10 cellular contexts compared by ENCODE assay signal in the genomic region with DNA sequence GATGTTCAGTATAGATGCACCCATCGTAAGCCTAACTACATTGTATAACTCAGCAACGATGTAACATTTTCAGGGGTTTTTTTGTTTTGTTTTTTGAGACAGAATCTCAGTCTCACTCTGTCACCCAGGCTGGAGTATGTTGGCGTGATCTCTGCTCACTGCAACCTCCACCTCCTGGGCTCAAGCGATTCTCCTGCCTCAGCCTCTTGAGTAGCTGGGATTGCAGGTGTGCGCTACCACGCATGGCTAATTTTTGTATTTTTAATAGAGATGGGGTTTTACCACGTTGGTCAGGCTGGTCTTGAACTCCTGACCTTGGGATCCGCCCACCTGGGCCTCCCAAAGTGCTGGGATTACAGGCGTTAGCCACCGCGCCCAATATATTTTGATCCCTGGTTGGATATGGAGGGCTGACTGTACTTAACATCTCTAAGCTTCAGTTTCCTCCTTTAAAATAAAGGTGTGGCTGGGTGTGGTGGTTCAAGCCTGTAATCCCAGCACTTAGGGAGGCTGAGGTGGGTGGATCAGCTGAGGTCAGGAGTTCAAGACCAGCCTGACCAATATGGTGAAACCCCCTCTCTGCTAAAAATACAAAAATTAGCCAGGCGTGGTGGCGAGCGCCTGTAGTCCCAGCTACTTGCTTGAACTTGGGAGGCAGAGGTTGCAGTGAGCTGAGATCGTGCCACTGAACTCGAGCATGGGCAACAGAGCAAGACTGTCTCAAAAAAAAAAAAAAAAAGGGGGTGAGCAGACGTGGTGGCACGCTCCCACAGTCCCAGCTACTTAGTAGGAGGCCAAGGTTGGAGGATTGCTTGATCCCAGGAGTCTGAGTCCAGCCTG. TPM values are rescaled to one million over a fixed set of nuclear protein-coding genes. Genes with fewer than 3 reads are reported as not detected.
DNase-seq lines count a peak whose midpoint lies in the region; ATAC-seq and TF ChIP-seq lines count a peak whose summit lies in the region.
"Not testable (repeated sequence)": the region's sequence is repeated elsewhere in the genome, so short reads cannot be mapped to it uniquely, and the experiment has no call there.
"Had no signal": no experiment of that assay in that cellular context is flagged by ENCODE, and none has a peak within 500 bp of the region (broad histone marks: within the 10 kb centered on the region; RNA-seq: fewer than 3 reads in every experiment).

No MANE protein-coding gene starts in this region.

- H3K27me3 ChIP-seq in esophagus squamous epithelium, neutrophil: not testable (repeated sequence)

- not testable (repeated sequence) for H3K4me1 ChIP-seq in HEK293 (ENCODE audit: control insufficient read depth, insufficient read depth, low read length)
- H3K4me1 ChIP-seq in esophagus squamous epithelium = peaks cover 35 to 72% (median 38%) of the 10 kb centered on the region in 3 donors
- H3K4me1 ChIP-seq in neutrophil (ENCODE audit: control insufficient read depth in 1 of 2, insufficient read depth in 1 of 2, low read depth in 1 of 2, low read length in 1 of 2) = peaks cover 76 to 77% of the 10 kb centered on the region in 2 experiments

- DNase-seq in CD1c-positive myeloid dendritic cell (ENCODE audit: extremely low spot score) = peak; percentile 23
- DNase-seq in NAMALWA (ENCODE audit: low spot score) = peak; percentile 64
- DNase-seq in activated T-helper 1 cell treated with anti-CD3 and anti-CD28 coated beads, Interleukin-12 subunit alpha, Interleukin-12 subunit beta, Interleukin-2, Interleukin-4 antibody, amounts not matched to agents 30 ng/mL and 10 ng/mL and 1 ng/mL, durations not matched to agents 14 hours and 24 hours and 36 hours (ENCODE audit: low spot score); esophagus squamous epithelium (lab: John Stamatoyannopoulos, UW): not testable (repeated sequence)

- not testable (repeated sequence) for H3K27me3 Mint-ChIP-seq in activated T-helper 1 cell treated with anti-CD3 and anti-CD28 coated beads, Interleukin-12 subunit alpha, Interleukin-12 subunit beta, Interleukin-2, Interleukin-4 antibody, amounts not matched to agents 30 ng/mL and 10 ng/mL and 1 ng/mL, durations not matched to agents 14 hours and 24 hours and 36 hours (ENCODE audit: insufficient read depth)

- H3K4me3 ChIP-seq in HEK293 (ENCODE audit: low read depth, low read length); esophagus squamous epithelium: not testable (repeated sequence)
- peak overlapping the region in 1 of 2 experiments; percentile 93 for H3K4me3 ChIP-seq in neutrophil (ENCODE audit: low read depth in 1 of 2, low read length in 1 of 2)

- H3K36me3 ChIP-seq in HEK293 (ENCODE audit: control insufficient read depth in 2 of 2, insufficient read depth in 1 of 2, low read length in 2 of 2) (peaks cover 0 to 38% of the 10 kb centered on the region in 2 experiments; a peak in 1 of 3 replicates), esophagus squamous epithelium (peaks cover 23 to 41% (median 31%) of the 10 kb centered on the region in 3 donors), neutrophil (peaks cover 39% of the 10 kb centered on the region)

- intact Hi-C loops in activated T-helper 1 cell treated with anti-CD3 and anti-CD28 coated beads, Interleukin-12 subunit alpha, Interleukin-12 subunit beta, Interleukin-2, Interleukin-4 antibody, amounts not matched to agents 30 ng/mL and 10 ng/mL and 1 ng/mL, durations not matched to agents 14 hours and 24 hours and 36 hours (cut with micrococcal nuclease) = loop anchor here (5.0 kb wide), 1 partner anchor 225 kb away; the partner anchor contains the start of gene HDAC5
- intact Hi-C loops in esophagus squamous epithelium (cut with DNase I) = not testable (repeated sequence)

- not testable (repeated sequence) for H3K9me3 Mint-ChIP-seq in activated T-helper 1 cell treated with anti-CD3 and anti-CD28 coated beads, Interleukin-12 subunit alpha, Interleukin-12 subunit beta, Interleukin-2, Interleukin-4 antibody, amounts not matched to agents 30 ng/mL and 10 ng/mL and 1 ng/mL, durations not matched to agents 14 hours and 24 hours and 36 hours

- H3K27ac Mint-ChIP-seq in activated T-helper 1 cell treated with anti-CD3 and anti-CD28 coated beads, Interleukin-12 subunit alpha, Interleukin-12 subunit beta, Interleukin-2, Interleukin-4 antibody, amounts not matched to agents 30 ng/mL and 10 ng/mL and 1 ng/mL, durations not matched to agents 14 hours and 24 hours and 36 hours = not testable (repeated sequence)

- not testable (repeated sequence) for TF ChIP-seq CTCF in HEK293 (tag by site-specific recombination; IDR thresholded peaks at IDR 0.05); esophagus squamous epithelium (IDR thresholded peaks at IDR 0.05); neutrophil (IDR thresholded peaks at IDR 0.05)

- POLR2A ChIA-PET in HEK293 (lab: Yijun Ruan, JAX) = interaction anchor here (0.5 to 0.9 kb wide), 4 partner anchors 31 to 184 kb away, joined by 3 to 8 read pairs (median 4); partner anchors contain the start of gene ATXN7L3

- WGBS in esophagus squamous epithelium, 2 donors = 57 to 69% methylated on average over 12 to 14 of the region's 18 CpGs

- H3K4me3 Mint-ChIP-seq in activated T-helper 1 cell treated with anti-CD3 and anti-CD28 coated beads, Interleukin-12 subunit alpha, Interleukin-12 subunit beta, Interleukin-2, Interleukin-4 antibody, amounts not matched to agents 30 ng/mL and 10 ng/mL and 1 ng/mL, durations not matched to agents 14 hours and 24 hours and 36 hours = peak overlapping the region; percentile 26

- not testable (repeated sequence) for TF ChIP-seq POLR2A in esophagus squamous epithelium (IDR thresholded peaks at IDR 0.05)

- not testable (repeated sequence) for H3K27ac ChIP-seq in HEK293 (ENCODE audit: extremely low read depth, low read depth, low read length)
- H3K27ac ChIP-seq in esophagus squamous epithelium (peak overlapping the region; percentile 96 to 100 (median 98)), neutrophil (peak overlapping the region; percentile 93)

- peak; percentile 4 for ATAC-seq in GM18520 (IDR thresholded peaks at IDR 0.05; ENCODE audit: unreplicated experiment)

- CTCF ChIA-PET in HEK293 (lab: Yijun Ruan, JAX) = interaction anchor here (0.6 to 1.5 kb wide), 7 partner anchors 9 to 290 kb away, joined by 3 to 5 read pairs (median 4); no protein-coding TSS in a partner anchor

- not testable (repeated sequence) for H3K9me3 ChIP-seq in HEK293 (ENCODE audit: control insufficient read depth, insufficient read depth, low read depth, low read length); esophagus squamous epithelium; neutrophil

- H3K36me3 Mint-ChIP-seq in activated T-helper 1 cell treated with anti-CD3 and anti-CD28 coated beads, Interleukin-12 subunit alpha, Interleukin-12 subunit beta, Interleukin-2, Interleukin-4 antibody, amounts not matched to agents 30 ng/mL and 10 ng/mL and 1 ng/mL, durations not matched to agents 14 hours and 24 hours and 36 hours (ENCODE audit: low read depth) = not testable (repeated sequence)

- H3K4me1 Mint-ChIP-seq in activated T-helper 1 cell treated with anti-CD3 and anti-CD28 coated beads, Interleukin-12 subunit alpha, Interleukin-12 subunit beta, Interleukin-2, Interleukin-4 antibody, amounts not matched to agents 30 ng/mL and 10 ng/mL and 1 ng/mL, durations not matched to agents 14 hours and 24 hours and 36 hours (ENCODE audit: low read depth) = peaks cover 27% of the 10 kb centered on the region

TF ChIP-seq in HEK293, 187 proteins besides CTCF, POLR2A, EP300 and RAD21 (continues in another document):
- TF ChIP-seq KLF1 (tag by site-specific recombination; IDR thresholded peaks at IDR 0.05) = peak; percentile 51

RNA-seq across cellular contexts. Expression of gene GRN, which starts 2.3 kb away (rescaled TPM):
- 32.7 and 42.9 TPM in 2 replicates for total RNA-seq in activated T-helper 1 cell treated with anti-CD3 and anti-CD28 coated beads, Interleukin-12 subunit alpha, Interleukin-12 subunit beta, Interleukin-2, Interleukin-4 antibody, amounts not matched to agents 30 ng/mL and 10 ng/mL and 1 ng/mL, durations not matched to agents 14 hours and 24 hours and 36 hours
- total RNA-seq in esophagus squamous epithelium = 1,000 to 10,000 TPM in 1 of 4 donors, 100 to 1,000 TPM in 3; 428 to 1,204 (median 642) TPM

RNA-seq across cellular contexts. Expression of gene FAM171A2, which starts 16.2 kb away (rescaled TPM):
- 0.10 and 0.29 TPM in 2 replicates for total RNA-seq in activated T-helper 1 cell treated with anti-CD3 and anti-CD28 coated beads, Interleukin-12 subunit alpha, Interleukin-12 subunit beta, Interleukin-2, Interleukin-4 antibody, amounts not matched to agents 30 ng/mL and 10 ng/mL and 1 ng/mL, durations not matched to agents 14 hours and 24 hours and 36 hours
- 10 to 100 TPM in 1 of 4 donors, 1 to 10 TPM in 2, under 1 TPM in 1; 0.35 to 17.4 (median 3.2) TPM for total RNA-seq in esophagus squamous epithelium

RNA-seq across cellular contexts. Expression of gene SLC25A39, which starts 22.8 kb away (rescaled TPM):
- total RNA-seq in activated T-helper 1 cell treated with anti-CD3 and anti-CD28 coated beads, Interleukin-12 subunit alpha, Interleukin-12 subunit beta, Interleukin-2, Interleukin-4 antibody, amounts not matched to agents 30 ng/mL and 10 ng/mL and 1 ng/mL, durations not matched to agents 14 hours and 24 hours and 36 hours = 169 and 180 TPM in 2 replicates
- 100 to 1,000 TPM in 2 of 4 donors, 10 to 100 TPM in 2; 93.2 to 148 (median 107) TPM for total RNA-seq in esophagus squamous epithelium

RNA-seq across cellular contexts. Expression of gene RUNDC3A, which starts 39.0 kb away (rescaled TPM):
- 0.13 and 0.22 TPM in 2 replicates for total RNA-seq in activated T-helper 1 cell treated with anti-CD3 and anti-CD28 coated beads, Interleukin-12 subunit alpha, Interleukin-12 subunit beta, Interleukin-2, Interleukin-4 antibody, amounts not matched to agents 30 ng/mL and 10 ng/mL and 1 ng/mL, durations not matched to agents 14 hours and 24 hours and 36 hours
- 1 to 10 TPM in 2 of 4 donors, under 1 TPM in 2; 0.23 to 1.1 (median 0.81) TPM for total RNA-seq in esophagus squamous epithelium
- total RNA-seq: H4, HepG2, NCI-H460 had no signal

RNA-seq across cellular contexts. Expression of gene ITGA2B, which starts 42.0 kb away (rescaled TPM):
- 0.44 and 0.71 TPM in 2 replicates for total RNA-seq in activated T-helper 1 cell treated with anti-CD3 and anti-CD28 coated beads, Interleukin-12 subunit alpha, Interleukin-12 subunit beta, Interleukin-2, Interleukin-4 antibody, amounts not matched to agents 30 ng/mL and 10 ng/mL and 1 ng/mL, durations not matched to agents 14 hours and 24 hours and 36 hours
- total RNA-seq in esophagus squamous epithelium = under 1 TPM in 3 of 4 donors, not detected in 1; 0.26 to 0.76 (median 0.70) TPM
